In the genomic region with DNA sequence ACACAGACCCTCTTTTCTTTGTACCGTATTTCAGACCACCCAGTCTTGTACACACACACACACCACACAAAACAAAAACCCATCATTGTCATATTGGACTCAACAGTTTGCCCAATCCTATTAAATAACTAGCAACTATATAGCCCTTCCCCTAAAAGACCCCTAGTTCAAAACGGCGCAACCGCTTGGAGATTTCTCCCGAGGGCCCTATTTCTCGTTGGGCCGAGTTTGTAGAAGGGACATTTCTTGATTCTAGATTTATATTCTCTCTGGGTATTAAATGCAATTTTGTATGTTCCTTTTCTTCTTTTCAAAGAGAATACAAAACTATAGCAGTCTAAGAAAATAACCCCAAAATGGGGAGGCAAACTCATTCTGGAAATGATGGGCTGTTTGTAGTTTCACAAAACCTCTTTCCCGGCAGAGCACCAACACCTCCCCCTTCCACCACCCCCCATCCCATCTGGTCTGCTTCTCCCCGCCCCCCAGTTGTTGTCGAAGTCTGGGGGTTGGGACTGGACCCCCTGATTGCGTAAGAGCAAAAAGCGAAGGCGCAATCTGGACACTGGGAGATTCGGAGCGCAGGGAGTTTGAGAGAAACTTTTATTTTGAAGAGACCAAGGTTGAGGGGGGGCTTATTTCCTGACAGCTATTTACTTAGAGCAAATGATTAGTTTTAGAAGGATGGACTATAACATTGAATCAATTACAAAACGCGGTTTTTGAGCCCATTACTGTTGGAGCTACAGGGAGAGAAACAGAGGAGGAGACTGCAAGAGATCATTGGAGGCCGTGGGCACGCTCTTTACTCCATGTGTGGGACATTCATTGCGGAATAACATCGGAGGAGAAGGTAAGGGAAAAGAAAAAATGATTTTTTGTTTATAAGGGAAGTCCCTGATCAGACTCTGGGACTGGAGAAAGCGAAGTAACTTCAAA, we compare ENCODE assay signal across 9 cellular contexts. TPM values are rescaled to one million over a fixed set of nuclear protein-coding genes. Genes with fewer than 3 reads are reported as not detected.
DNase-seq lines count a peak whose midpoint lies in the region; FAIRE-seq and TF ChIP-seq lines count a peak whose summit lies in the region.
"Had no signal": no experiment of that assay in that cellular context is flagged by ENCODE, and none has a peak within 500 bp of the region (broad histone marks: within the 10 kb centered on the region; RNA-seq: fewer than 3 reads in every experiment).

Gene PDGFRA, plus strand, starts transcription at position 731 of the 939 bp plus-strand sequence. CDS start 29,476 bp downstream, outside the sequence.

- BruUV-seq in A673 (replicated peaks; lab: Mats Ljungman, UMichigan): no TSS peak

- TF ChIP-seq POLR2A in GM12892 (IDR thresholded peaks at IDR 0.05; ENCODE audit: low read depth, low read length): no peak

- H3K36me3 ChIP-seq in fibroblast of lung (ENCODE audit: control insufficient read depth, insufficient read depth, low read length) (peaks cover 5% of the 10 kb centered on the region), A673 (ENCODE audit: insufficient read depth, low read length, poor library complexity, severe bottlenecking) (no peaks in the 10 kb centered on the region)

- H3K79me2 ChIP-seq in fibroblast of lung (ENCODE audit: control insufficient read depth, insufficient read depth, low read length): peaks cover 50% of the 10 kb centered on the region

- H3K4me3 ChIP-seq in fibroblast of lung (replicated peaks in 1 of 4; ENCODE audit: control extremely low read depth in 1 of 4, insufficient read depth in 1 of 4, low read depth in 3 of 4, low read length in 4 of 4) (peak within 1 kb of the TSS; percentile 94 to 97 (median 96)), A673 (ENCODE audit: low read depth, low read length, poor library complexity, severe bottlenecking) (no peak within 1 kb of the TSS)

- H3K9me3 Mint-ChIP-seq in nephron progenitor cell: no peaks in the 10 kb centered on the region

- peak within 1 kb of the TSS; percentile 95 for H3K4me2 ChIP-seq in fibroblast of lung (ENCODE audit: extremely low read depth, insufficient read depth, low read length)

- peak within 1 kb of the TSS; percentile 41 for H3K27ac Mint-ChIP-seq in nephron progenitor cell

- H3K36me3 Mint-ChIP-seq in nephron progenitor cell (ENCODE audit: low read depth): peaks cover 4% of the 10 kb centered on the region

- H3K27ac ChIP-seq in fibroblast of lung (ENCODE audit: insufficient read depth, low read length) (peak within 1 kb of the TSS; percentile 90), A673 (ENCODE audit: low read depth, low read length, poor library complexity, severe bottlenecking) (no peak within 1 kb of the TSS)

- peak within 1 kb of the TSS; percentile 3 for H2AFZ ChIP-seq in fibroblast of lung (ENCODE audit: low read length)

- peaks cover 61% of the 10 kb centered on the region for H3K4me1 Mint-ChIP-seq in nephron progenitor cell

- no peak for FAIRE-seq in GM12892 (lab: Jason Lieb, UNC)
- FAIRE-seq: colon had no signal

- intact Hi-C loops in A673 (cut with micrococcal nuclease; ENCODE audit: unreplicated experiment): loop anchor here (2.0 kb wide), 1 partner anchor 320 kb away; no protein-coding TSS in a partner anchor

- CTCF ChIA-PET in A673 (lab: Charles Lee): interaction anchor here (0.9 kb wide), 1 partner anchor 299 kb away, joined by 3 read pairs; no protein-coding TSS in a partner anchor

- H3K27me3 ChIP-seq in fibroblast of lung (ENCODE audit: control insufficient read depth, insufficient read depth, low read length) (no peaks in the 10 kb centered on the region), A673 (replicated peaks; ENCODE audit: insufficient read depth, low read depth, low read length, poor library complexity) (peaks cover 82% of the 10 kb centered on the region)

- no peaks in the 10 kb centered on the region for H4K20me1 ChIP-seq in fibroblast of lung (ENCODE audit: control insufficient read depth, extremely low read depth, insufficient read depth, low read length)

- DNase-seq in Ammon's horn (ENCODE audit: low spot score): peak; percentile 20
- peak; percentile 78 for DNase-seq in RPMI7951 (ENCODE audit: low read depth)
- DNase-seq in fibroblast of lung (ENCODE audit: low read depth in 2 of 2): peak; percentile 84 to 98
- peak; percentile 49 for DNase-seq in nephron progenitor cell
- no peak for DNase-seq in GM12892 (ENCODE audit: insufficient read length)
- DNase-seq in A673 (ENCODE audit: low spot score): no peak
- no peak for DNase-seq in D341Med (ENCODE audit: low spot score)
- no peak for DNase-seq in SW 1271 (lab: John Stamatoyannopoulos, UW)

- H3K4me3 Mint-ChIP-seq in nephron progenitor cell: peak within 1 kb of the TSS; percentile 94

- H3K9me3 ChIP-seq in fibroblast of lung (ENCODE audit: control insufficient read depth, insufficient read depth, low read depth, low read length) (no peaks in the 10 kb centered on the region), A673 (ENCODE audit: low read depth, low read length, poor library complexity, severe bottlenecking) (no peaks in the 10 kb centered on the region)

- H3K9ac ChIP-seq in fibroblast of lung (ENCODE audit: insufficient read depth, low read length): peak within 1 kb of the TSS; percentile 76

- peaks cover 9% of the 10 kb centered on the region for H3K4me1 ChIP-seq in fibroblast of lung (ENCODE audit: control insufficient read depth, extremely low read depth, insufficient read depth, low read length)
- H3K4me1 ChIP-seq in A673 (ENCODE audit: insufficient read depth, low read length, poor library complexity, severe bottlenecking): no peaks in the 10 kb centered on the region

- H3K27me3 Mint-ChIP-seq in nephron progenitor cell (ENCODE audit: low read depth, poor library complexity): peaks cover 22% of the 10 kb centered on the region

- no peak for TF ChIP-seq CTCF in fibroblast of lung (conservative IDR thresholded peaks at IDR 0.05 in 1 of 2, IDR thresholded peaks at IDR 0.05 in 1 of 2; ENCODE audit: low read depth in 1 of 2, low read length in 2 of 2)
- TF ChIP-seq CTCF in nephron progenitor cell (IDR thresholded peaks at IDR 0.05): no peak
- TF ChIP-seq CTCF in A673 (conservative IDR thresholded peaks at IDR 0.05; ENCODE audit: low read depth, low read length): no peak

- POLR2A ChIA-PET in A673 (lab: Charles Lee; ENCODE audit: low non-redundant PET): no interaction called here

RNA-seq across cellular contexts. Expression of gene PDGFRA, which starts in this region (rescaled TPM):
- total RNA-seq in RPMI7951 (2014; rRNA removed; shearing (Covaris generic)): 16.9 and 18.0 TPM in 2 replicates
- total RNA-seq in fibroblast of lung: 350 and 363 TPM in 2 replicates
- 284 and 342 TPM in 2 replicates for polyA plus RNA-seq in fibroblast of lung
- 148 and 177 TPM in 2 replicates for polyA plus RNA-seq in fibroblast of lung (2012)
- 184 and 245 TPM in 2 replicates for polyA minus RNA-seq in fibroblast of lung (ENCODE audit: low replicate concordance)
- 0.93 TPM for polyA plus RNA-seq in GM12892 (2012; ENCODE audit: missing spikeins)
- total RNA-seq in A673 (2021): 0.24 and 0.66 TPM in 2 replicates

Comparison
In these comparisons a context has a peak if more than half of its experiments do, and no peak if none do; other contexts are left out.
1. RNA of gene PDGFRA (total RNA-seq): 350 to 363 TPM in fibroblast of lung; 16.9 to 18.0 TPM in RPMI7951 and 0.24 to 0.66 TPM in A673; every median in the first group is over 10 times any median in the second.
2. DNase-seq: peak in Ammon's horn (single experiment), RPMI7951 (single experiment), fibroblast of lung (2 of 2) and nephron progenitor cell (single experiment); none in GM12892 (single experiment), A673 (single experiment), D341Med (single experiment) and SW 1271 (0 of 2).